8 cellular contexts compared by ENCODE assay signal in genomic region chr14:53153702-53154112, GRCh38. TPM values are rescaled to one million over a fixed set of nuclear protein-coding genes. Genes with fewer than 3 reads are reported as not detected.
DNase-seq lines count a peak whose midpoint lies in the region; ATAC-seq and TF ChIP-seq lines count a peak whose summit lies in the region.

No MANE protein-coding gene starts in this region.

- POLR2A ChIA-PET in T-cell (lab: Charles Lee) = interaction anchor here (0.6 to 2.7 kb wide), 4 partner anchors 11 to 63 kb away, joined by 3 to 16 read pairs (median 6); no protein-coding TSS in a partner anchor

- TF ChIP-seq CTCF in fibroblast of lung (conservative IDR thresholded peaks at IDR 0.05 in 1 of 2, IDR thresholded peaks at IDR 0.05 in 1 of 2; ENCODE audit: low read depth in 1 of 2, low read length in 2 of 2) = no peak

- H3F3A ChIP-seq in GM23248 (ENCODE audit: insufficient read depth) = peaks cover 15% of the 10 kb centered on the region

- H3K9ac ChIP-seq in GM23248 (peak overlapping the region; percentile 79), fibroblast of lung (ENCODE audit: insufficient read depth, low read length) (no peak overlapping the region)

- DNase-seq in GM23248 = no peak
- DNase-seq in T-cell = peak in 3 of 34 experiments; percentile 1 to 5 (median 2)
- no peak for DNase-seq in fibroblast of lung (ENCODE audit: low read depth in 2 of 2)
- no peak for DNase-seq in activated gamma-delta T cell treated with Interleukin-2 at 50 U/mL for 16 hours
- no peak for DNase-seq in AML-193 (lab: John Stamatoyannopoulos, UW)

- no peaks in the 10 kb centered on the region for H3K9me3 Mint-ChIP-seq in T-cell

- H3K4me2 ChIP-seq in GM23248 (ENCODE audit: unreplicated experiment) (peak overlapping the region; percentile 99), fibroblast of lung (ENCODE audit: extremely low read depth, insufficient read depth, low read length) (no peak overlapping the region)

- no peaks in the 10 kb centered on the region for H3K9me3 ChIP-seq in GM23248 (ENCODE audit: low read depth)
- no peaks in the 10 kb centered on the region for H3K9me3 ChIP-seq in fibroblast of lung (ENCODE audit: control insufficient read depth, insufficient read depth, low read depth, low read length)

- no peaks in the 10 kb centered on the region for H3K36me3 ChIP-seq in GM23248 (ENCODE audit: low read depth)
- H3K36me3 ChIP-seq in fibroblast of lung (ENCODE audit: control insufficient read depth, insufficient read depth, low read length) = no peaks in the 10 kb centered on the region

- ATAC-seq in T-cell (replicated peaks in 1 of 4) (no peak), GM19023 (IDR thresholded peaks at IDR 0.05; ENCODE audit: unreplicated experiment) (no peak), GM19324 (IDR thresholded peaks at IDR 0.05; ENCODE audit: low FRiP score, unreplicated experiment) (no peak)

- H3K4me3 Mint-ChIP-seq in T-cell = peak overlapping the region; percentile 90 to 96 (median 95)

- H3K4me1 ChIP-seq in GM23248 (ENCODE audit: insufficient read depth) (peaks cover 9% of the 10 kb centered on the region; the same call in 1 of the 2 replicates), fibroblast of lung (ENCODE audit: control insufficient read depth, extremely low read depth, insufficient read depth, low read length) (peaks cover 3% of the 10 kb centered on the region)

- peak overlapping the region; percentile 97 to 98 for H3K27ac Mint-ChIP-seq in T-cell

- H3K9me2 ChIP-seq in GM23248 (ENCODE audit: insufficient read depth) = no peaks in the 10 kb centered on the region

- H3K27ac ChIP-seq in GM23248 (peak overlapping the region; percentile 40), fibroblast of lung (ENCODE audit: insufficient read depth, low read length) (no peak overlapping the region), skin epidermis (peak overlapping the region in 20 of 21 experiments; percentile 69 to 90 (median 86))

- H3K4me1 Mint-ChIP-seq in T-cell = peaks cover 40 to 48% (median 41%) of the 10 kb centered on the region in 3 donors

- no peaks in the 10 kb centered on the region for H3K27me3 ChIP-seq in GM23248 (replicated peaks; ENCODE audit: insufficient read depth)
- no peaks in the 10 kb centered on the region for H3K27me3 ChIP-seq in fibroblast of lung (ENCODE audit: control insufficient read depth, insufficient read depth, low read length)

- H3K36me3 Mint-ChIP-seq in T-cell = peaks cover 9% of the 10 kb centered on the region

- H4K20me1 ChIP-seq in GM23248 (ENCODE audit: insufficient read depth) = 0 out of 2 replicates have a peak, but pooled peaks cover 10% of the 10 kb centered on the region
- H4K20me1 ChIP-seq in fibroblast of lung (ENCODE audit: control insufficient read depth, extremely low read depth, insufficient read depth, low read length) = no peaks in the 10 kb centered on the region

- CTCF ChIA-PET in T-cell (lab: Charles Lee) = interaction anchor here (0.7 to 3.1 kb wide), 3 partner anchors 12 to 64 kb away, joined by 4 to 23 read pairs (median 5); no protein-coding TSS in a partner anchor

- peak overlapping the region; percentile 94 for H2AFZ ChIP-seq in GM23248
- peak overlapping the region; percentile 68 for H2AFZ ChIP-seq in fibroblast of lung (ENCODE audit: low read length)

- H3K4me3 ChIP-seq in GM23248 (peak overlapping the region; percentile 86), fibroblast of lung (replicated peaks in 1 of 4; ENCODE audit: control extremely low read depth in 1 of 4, insufficient read depth in 1 of 4, low read depth in 3 of 4, low read length in 4 of 4) (peak overlapping the region in 3 of 4 experiments; percentile 22 to 74 (median 44)), skin epidermis (peak overlapping the region; percentile 74 to 95 (median 91))

- H3K79me2 ChIP-seq in GM23248 (ENCODE audit: insufficient read depth) (peaks cover 32% of the 10 kb centered on the region), fibroblast of lung (ENCODE audit: control insufficient read depth, insufficient read depth, low read length) (peaks cover 32% of the 10 kb centered on the region)

- WGBS in GM23248 (ENCODE audit: low coverage in 1 of 2, low lambda C conversion rate in 2 of 2, missing lambda C conversion rate in 2 of 2), 2 experiments = 79 to 80% methylated on average over 4 of the region's 4 CpGs

- in situ Hi-C loops in GM23248 (cut with MboI) = no loop called here

- no peaks in the 10 kb centered on the region for H3K27me3 Mint-ChIP-seq in T-cell

RNA-seq across cellular contexts. Expression of gene DDHD1, which starts 0.6 kb away (rescaled TPM):
- 15.8 and 16.8 TPM in 2 replicates for total RNA-seq in GM23248 (2014; rRNA removed; shearing (Covaris generic))
- polyA plus RNA-seq in GM23248 (2016; fragmentation: Nextera tagmentation; extraction: Ambion mirVana) (8.6 and 10.5 TPM in 2 replicates), fibroblast of lung (11.7 and 13.6 TPM in 2 replicates)
- total RNA-seq in T-cell (10 to 100 TPM; 36.6 to 69.6 (median 45.4) TPM), fibroblast of lung (19.0 and 30.6 TPM in 2 replicates)
- 7.3 and 7.4 TPM in 2 replicates for polyA plus RNA-seq in fibroblast of lung (2012)
- 1.4 and 4.5 TPM in 2 replicates for polyA minus RNA-seq in fibroblast of lung (ENCODE audit: low replicate concordance)
